Comparison of ENCODE assay signal across 12 cellular contexts in the genomic region with DNA sequence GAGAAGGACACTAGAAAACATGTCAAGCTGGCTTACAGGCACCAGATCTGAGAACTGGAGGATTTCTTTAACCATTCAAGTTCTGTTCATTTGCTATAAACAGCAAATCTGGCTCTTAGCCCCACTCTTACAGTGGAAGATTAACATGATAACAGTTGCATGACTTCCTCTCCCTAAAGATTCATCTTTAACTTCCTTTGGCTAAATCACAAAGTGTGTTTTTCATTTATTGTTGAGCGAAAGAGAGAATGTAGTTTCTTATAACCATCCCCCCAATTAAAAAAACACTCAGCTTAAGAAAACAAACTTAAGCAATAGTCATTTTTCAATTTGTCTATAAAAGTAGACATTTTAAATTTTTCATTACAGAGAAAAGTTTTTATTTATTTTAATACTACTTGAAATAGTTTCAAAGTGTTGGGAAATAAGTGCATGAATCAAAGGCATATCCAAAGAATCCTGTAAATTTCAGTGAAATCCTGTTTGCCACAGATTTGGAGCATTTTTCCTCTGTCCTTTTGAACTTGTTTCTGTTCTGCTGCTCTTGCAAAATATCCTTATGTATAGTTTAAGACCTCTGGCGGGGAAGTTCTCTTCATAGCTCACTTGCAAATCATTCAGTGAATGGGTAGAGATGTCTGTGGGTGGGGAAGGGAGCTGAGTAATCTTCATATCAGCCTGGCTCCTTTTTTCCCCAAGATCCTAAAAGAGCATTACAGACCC.
DNase-seq lines count a peak whose midpoint lies in the region; ATAC-seq and TF ChIP-seq lines count a peak whose summit lies in the region.
"Had no signal": no experiment of that assay in that cellular context is flagged by ENCODE, and none has a peak within 500 bp of the region (broad histone marks: within the 10 kb centered on the region; RNA-seq: fewer than 3 reads in every experiment).

No MANE protein-coding gene starts in this region.

- H3K36me3 ChIP-seq in A673 (ENCODE audit: insufficient read depth, low read length, poor library complexity, severe bottlenecking) = no peaks in the 10 kb centered on the region

- no peaks in the 10 kb centered on the region for H3K4me1 ChIP-seq in A673 (ENCODE audit: insufficient read depth, low read length, poor library complexity, severe bottlenecking)

- H3K4me3 ChIP-seq in A673 (ENCODE audit: low read depth, low read length, poor library complexity, severe bottlenecking) = no peak overlapping the region

- no peaks in the 10 kb centered on the region for H3K27me3 ChIP-seq in A673 (replicated peaks; ENCODE audit: insufficient read depth, low read depth, low read length, poor library complexity)

- TF ChIP-seq CTCF in A673 (conservative IDR thresholded peaks at IDR 0.05; ENCODE audit: low read depth, low read length) = no peak

- ATAC-seq in HG02852 (IDR thresholded peaks at IDR 0.05; ENCODE audit: unreplicated experiment) (peak; percentile 52), HG03175 (IDR thresholded peaks at IDR 0.05; ENCODE audit: unreplicated experiment) (no peak)

- H3K27ac ChIP-seq in A673 (ENCODE audit: low read depth, low read length, poor library complexity, severe bottlenecking) = no peak overlapping the region
- H3K27ac ChIP-seq: KMS-11 had no signal

- CTCF ChIA-PET in A673 (lab: Charles Lee) = no interaction called here

- H3K9me3 ChIP-seq in A673 (ENCODE audit: low read depth, low read length, poor library complexity, severe bottlenecking) = no peaks in the 10 kb centered on the region

- intact Hi-C loops in A673 (cut with micrococcal nuclease; ENCODE audit: unreplicated experiment) = no loop called here

- no TSS peak for BruUV-seq in A673 (replicated peaks; lab: Mats Ljungman, UMichigan)

- POLR2A ChIA-PET in A673 (lab: Charles Lee; ENCODE audit: low non-redundant PET) = no interaction called here

- DNase-seq in A673 (ENCODE audit: low spot score) = peak; percentile 6
- DNase-seq in amniotic stem cell (lab: John Stamatoyannopoulos, UW) = peak; percentile 72
- DNase-seq in iris pigment epithelial cell (ENCODE audit: low read depth) = peak; percentile 99
- no peak for DNase-seq in activated gamma-delta T cell (lab: John Stamatoyannopoulos, UW)
- no peak for DNase-seq in NCI-H1105 treated with DMSO at 0.1 percent for 48 hours (lab: John Stamatoyannopoulos, UW)
- DNase-seq in central memory CD4-positive, alpha-beta T cell = no peak
- DNase-seq: foreskin melanocyte; nucleus accumbens; stimulated activated CD4-positive, alpha-beta T cell treated with anti-CD3 and anti-CD28 coated beads, Interleukin-2, amount 100 ng/mL, for 24 hours had no signal

Comparison
In these comparisons a context has a peak if more than half of its experiments do, and no peak if none do; other contexts are left out.
1. DNase-seq: peak in A673 (single experiment), amniotic stem cell (single experiment) and iris pigment epithelial cell (single experiment); none in activated gamma-delta T cell (single experiment), NCI-H1105 treated with DMSO at 0.1 percent for 48 hours (single experiment) and central memory CD4-positive, alpha-beta T cell (single experiment).